Comparison of ENCODE assay signal across 1 cellular context in genomic region chr16:57127836-57128235, GRCh38.
TF ChIP-seq lines count a peak whose summit lies in the region.

No MANE protein-coding gene starts in this region.

TF ChIP-seq in HepG2, 621 proteins besides CTCF, POLR2A, EP300 and RAD21:
- TF ChIP-seq GPBP1L1 (CRISPR knock-in tag; IDR thresholded peaks at IDR 0.05) (no peak), TSC22D2 (CRISPR knock-in tag; IDR thresholded peaks at IDR 0.05; ENCODE audit: borderline replicate concordance) (no peak), RFXAP (CRISPR knock-in tag; IDR thresholded peaks at IDR 0.05; ENCODE audit: borderline replicate concordance) (no peak), ZNF879 (CRISPR knock-in tag; IDR thresholded peaks at IDR 0.05) (no peak), TRIM22 (IDR thresholded peaks at IDR 0.05) (no peak), IRF2 (CRISPR knock-in tag; IDR thresholded peaks at IDR 0.05) (no peak), MEIS2 (CRISPR knock-in tag; IDR thresholded peaks at IDR 0.05) (no peak), CERS6 (CRISPR knock-in tag; IDR thresholded peaks at IDR 0.05) (no peak), ZSCAN9 (CRISPR knock-in tag; IDR thresholded peaks at IDR 0.05; ENCODE audit: borderline replicate concordance) (no peak), AHDC1 (CRISPR knock-in tag; IDR thresholded peaks at IDR 0.05; ENCODE audit: borderline replicate concordance) (no peak), ZNF770 (CRISPR knock-in tag; IDR thresholded peaks at IDR 0.05) (no peak)
